ENCODE assay signal across 7 cellular contexts in the genomic region with DNA sequence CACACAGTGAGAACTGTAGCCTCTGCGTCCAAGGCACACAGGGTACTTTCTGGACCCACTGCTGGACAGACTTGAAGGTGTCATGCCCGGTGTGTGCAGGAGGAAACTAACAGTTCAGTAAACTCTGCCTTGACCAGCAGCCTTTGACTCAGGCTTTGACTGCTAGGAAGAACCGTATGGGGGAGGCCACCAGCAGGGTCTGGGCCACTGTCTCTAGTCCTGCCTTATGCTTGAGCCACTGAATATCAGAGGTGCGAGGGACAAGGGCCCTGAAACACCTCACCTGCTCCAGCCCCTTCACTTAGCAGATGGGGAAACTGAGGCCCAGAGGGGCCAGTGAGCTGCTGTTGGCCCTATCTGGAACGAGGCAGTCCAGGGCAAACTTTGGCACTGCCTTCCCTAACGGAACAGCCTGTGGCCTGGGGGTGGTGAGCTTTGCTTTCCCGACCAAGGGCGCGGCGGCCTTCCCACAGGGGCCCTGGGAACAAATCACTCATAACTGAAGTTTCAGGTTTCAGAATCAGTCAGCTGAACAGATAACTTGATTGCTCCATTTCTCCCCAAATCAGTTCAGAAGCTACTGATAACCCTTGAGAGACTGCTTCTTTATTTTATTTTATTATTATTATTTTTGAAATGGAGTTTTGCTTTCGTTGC.
DNase-seq lines count a peak whose midpoint lies in the region; ATAC-seq and TF ChIP-seq lines count a peak whose summit lies in the region.

No MANE protein-coding gene starts in this region.

- no peaks in the 10 kb centered on the region for H3K27me3 Mint-ChIP-seq in activated T-cell treated with anti-CD3 and anti-CD28 coated beads, Interleukin-2, amount 50 U/mL, for 4 hours (ENCODE audit: low read depth)

- no peak overlapping the region for H3K27ac ChIP-seq in coronary artery

- no peak overlapping the region for H3K4me3 ChIP-seq in coronary artery

- no peak for DNase-seq in activated T-cell treated with anti-CD3 and anti-CD28 coated beads, Interleukin-2, amount 50 U/mL, for 4 hours
- peak; percentile 46 to 51 for DNase-seq in stimulated activated CD8-positive, alpha-beta memory T cell treated with anti-CD3 and anti-CD28 coated beads, Interleukin-2, amount 100 ng/mL, for 48 hours (ENCODE audit: low read depth in 2 of 2)
- DNase-seq in coronary artery (ENCODE audit: low spot score) = no peak
- DNase-seq in NOMO-1 treated with DMSO at 0.1 percent for 48 hours (lab: John Stamatoyannopoulos, UW; ENCODE audit: unreplicated experiment) = no peak
- no peak for DNase-seq in SHP77 (lab: John Stamatoyannopoulos, UW)

- ATAC-seq in GM19025 (IDR thresholded peaks at IDR 0.05; ENCODE audit: low read depth, unreplicated experiment) (peak; percentile 45), HG02938 (IDR thresholded peaks at IDR 0.05; ENCODE audit: unreplicated experiment) (peak; percentile 45)
- ATAC-seq in activated T-cell treated with anti-CD3 and anti-CD28 coated beads, Interleukin-2, amount 50 U/mL, for 4 hours = peak; percentile 47 to 57

- H3K9me3 Mint-ChIP-seq in activated T-cell treated with anti-CD3 and anti-CD28 coated beads, Interleukin-2, amount 50 U/mL, for 4 hours = no peaks in the 10 kb centered on the region

- H3K36me3 Mint-ChIP-seq in activated T-cell treated with anti-CD3 and anti-CD28 coated beads, Interleukin-2, amount 50 U/mL, for 4 hours (ENCODE audit: insufficient read depth) = peaks cover 5% of the 10 kb centered on the region

- H3K4me1 Mint-ChIP-seq in activated T-cell treated with anti-CD3 and anti-CD28 coated beads, Interleukin-2, amount 50 U/mL, for 4 hours (ENCODE audit: low read depth) = peaks cover 46% of the 10 kb centered on the region

- TF ChIP-seq CTCF in coronary artery (IDR thresholded peaks at IDR 0.05) = no peak

- H3K4me3 Mint-ChIP-seq in activated T-cell treated with anti-CD3 and anti-CD28 coated beads, Interleukin-2, amount 50 U/mL, for 4 hours = no peak overlapping the region

Comparison
In these comparisons a context has a peak if more than half of its experiments do, and no peak if none do; other contexts are left out.
1. DNase-seq: peak in stimulated activated CD8-positive, alpha-beta memory T cell treated with anti-CD3 and anti-CD28 coated beads, Interleukin-2, amount 100 ng/mL, for 48 hours (2 of 2); none in activated T-cell treated with anti-CD3 and anti-CD28 coated beads, Interleukin-2, amount 50 U/mL, for 4 hours (single experiment), coronary artery (single experiment), NOMO-1 treated with DMSO at 0.1 percent for 48 hours (single experiment) and SHP77 (0 of 2).
2. Peak in every context shown above with its lines, with median percentiles within 50 percentile points of each other: ATAC-seq.